In the genomic region with DNA sequence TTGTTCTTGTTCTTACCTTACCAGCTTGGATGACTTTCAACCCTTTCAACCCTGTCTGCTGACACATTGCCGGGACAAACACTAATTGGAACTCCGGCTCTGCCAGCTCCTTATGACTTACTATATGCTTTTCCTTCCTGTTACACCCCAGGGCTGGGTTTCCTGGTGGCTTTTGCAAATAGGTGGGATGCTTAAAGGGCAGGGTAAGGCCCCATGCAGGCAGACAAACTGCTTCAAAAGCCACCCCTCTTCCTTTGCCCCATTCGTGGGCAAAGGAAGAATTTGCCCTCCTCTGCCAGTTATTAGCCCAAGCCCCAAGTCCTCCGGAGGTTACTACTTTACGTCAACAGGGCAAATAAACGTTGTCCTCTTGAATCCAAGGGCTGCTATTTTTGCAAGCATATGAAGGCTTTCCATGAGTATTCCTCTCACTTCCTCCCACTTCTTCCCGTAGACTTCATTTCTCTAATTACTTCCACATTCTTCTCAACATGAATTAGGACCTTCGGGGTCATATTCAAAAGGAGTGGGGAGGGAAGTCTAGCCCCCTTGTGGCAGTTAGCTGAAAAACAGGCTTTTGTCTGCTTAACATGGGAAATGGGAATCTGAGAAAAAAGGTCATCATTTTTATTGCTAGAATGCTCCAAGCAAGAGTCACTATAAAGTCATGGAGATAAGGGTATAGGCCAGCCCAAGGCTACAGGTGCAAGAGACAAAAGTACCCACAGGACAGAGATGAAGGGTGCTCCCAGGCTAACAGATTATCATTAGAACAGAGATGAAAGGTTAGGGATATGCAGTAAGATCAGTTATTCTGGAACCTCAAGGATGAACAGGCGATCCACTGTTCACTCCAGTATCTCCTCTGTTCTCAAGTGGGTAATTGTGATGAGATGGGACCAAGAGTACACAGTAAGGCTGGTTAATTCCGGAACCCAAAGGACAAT, we compare ENCODE assay signal across 9 cellular contexts. TPM values are rescaled to one million over a fixed set of nuclear protein-coding genes. Genes with fewer than 3 reads are reported as not detected.
A peak's percentile ranks its signal among the peaks of the same experiment; 100 is the strongest.
DNase-seq lines count a peak whose midpoint lies in the region; ATAC-seq, FAIRE-seq and TF ChIP-seq lines count a peak whose summit lies in the region.
"Had no signal": no experiment of that assay in that cellular context is flagged by ENCODE, and none has a peak within 500 bp of the region (broad histone marks: within the 10 kb centered on the region; RNA-seq: fewer than 3 reads in every experiment).

No MANE protein-coding gene starts in this region.

- H3K9me3 ChIP-seq in pancreas = no peaks in the 10 kb centered on the region

- no peak for FAIRE-seq in pancreas (lab: Jason Lieb, UNC)
- FAIRE-seq: TTC549 had no signal

- peaks cover 5% of the 10 kb centered on the region for H3K9me3 Mint-ChIP-seq in activated T-cell treated with anti-CD3 and anti-CD28 coated beads, Interleukin-2, amount 50 U/mL, for 24 hours

- no peaks in the 10 kb centered on the region for H3K36me3 Mint-ChIP-seq in activated T-cell treated with anti-CD3 and anti-CD28 coated beads, Interleukin-2, amount 50 U/mL, for 24 hours (ENCODE audit: low read depth)

- peak; percentile 60 for DNase-seq in Daoy (ENCODE audit: low read depth)
- DNase-seq in HL-60 (ENCODE audit: low read depth in 1 of 2, low spot score in 1 of 2) = peak in 1 of 2 experiments; percentile 9
- DNase-seq in SHP77 (lab: John Stamatoyannopoulos, UW) = peak; percentile 6 to 34
- DNase-seq in fibroblast of peridontal ligament (ENCODE audit: extremely low read depth) = peak; percentile 81
- peak in 1 of 6 donors; percentile 26 for DNase-seq in pancreas
- DNase-seq in activated T-cell treated with anti-CD3 and anti-CD28 coated beads, Interleukin-2, amount 50 U/mL, for 24 hours = no peak
- no peak for DNase-seq in activated effector memory CD4-positive, alpha-beta T cell treated with anti-CD3 and anti-CD28 coated beads, Interleukin-2, amount 50 U/mL, for 16 hours

- H3K27ac Mint-ChIP-seq in activated T-cell treated with anti-CD3 and anti-CD28 coated beads, Interleukin-2, amount 50 U/mL, for 24 hours = no peak overlapping the region

- intact Hi-C loops in pancreas (cut with DNase I) = no loop called here

- TF ChIP-seq CTCF in HL-60 (IDR thresholded peaks at IDR 0.05; ENCODE audit: insufficient read depth, low read length) (peak; percentile 44), pancreas (IDR thresholded peaks at IDR 0.05) (peak; percentile 41 to 61 (median 46))

- H3K4me1 ChIP-seq in pancreas = no peaks in the 10 kb centered on the region

- no peak overlapping the region for H3K4me3 Mint-ChIP-seq in activated T-cell treated with anti-CD3 and anti-CD28 coated beads, Interleukin-2, amount 50 U/mL, for 24 hours

- H3K27me3 Mint-ChIP-seq in activated T-cell treated with anti-CD3 and anti-CD28 coated beads, Interleukin-2, amount 50 U/mL, for 24 hours = peaks cover 46% of the 10 kb centered on the region

- H3K4me3 ChIP-seq in HL-60 (replicated peaks; ENCODE audit: insufficient read depth, low read length) = no peak overlapping the region
- no peak overlapping the region for H3K4me3 ChIP-seq in pancreas

- peaks cover 7% of the 10 kb centered on the region for H3K27me3 ChIP-seq in HL-60 (ENCODE audit: insufficient read depth, poor library complexity, severe bottlenecking)
- no peaks in the 10 kb centered on the region for H3K27me3 ChIP-seq in pancreas

- H3K36me3 ChIP-seq in pancreas = no peaks in the 10 kb centered on the region

- ATAC-seq in pancreas (peak in 3 of 4 donors; percentile 77 to 81 (median 79)), HG03025 (IDR thresholded peaks at IDR 0.05; ENCODE audit: low FRiP score, unreplicated experiment) (no peak)

- H3K4me1 Mint-ChIP-seq in activated T-cell treated with anti-CD3 and anti-CD28 coated beads, Interleukin-2, amount 50 U/mL, for 24 hours (ENCODE audit: low read depth) = no peaks in the 10 kb centered on the region

- WGBS in pancreas, 2 donors = 46 to 51% methylated on average over 10 of the region's 10 CpGs

- H3K27ac ChIP-seq in HL-60 (replicated peaks) (no peak overlapping the region), pancreas (no peak overlapping the region)

RNA-seq across cellular contexts. Expression of gene FSTL1, which starts 56.3 kb away (rescaled TPM):
- 476 and 490 TPM in 2 replicates for total RNA-seq in Daoy (2014; rRNA removed; shearing (Covaris generic))
- 100 to 1,000 TPM in 1 of 6 donors, 10 to 100 TPM in 5; 11.1 to 131 (median 44.3) TPM for total RNA-seq in pancreas
- polyA plus RNA-seq in pancreas = 1 to 10 TPM; 7.3 to 7.9 TPM

Comparison
In these comparisons a context has a peak if more than half of its experiments do, and no peak if none do; other contexts are left out.
1. DNase-seq: peak in Daoy (single experiment), SHP77 (2 of 2) and fibroblast of peridontal ligament (single experiment); none in activated T-cell treated with anti-CD3 and anti-CD28 coated beads, Interleukin-2, amount 50 U/mL, for 24 hours (single experiment) and activated effector memory CD4-positive, alpha-beta T cell treated with anti-CD3 and anti-CD28 coated beads, Interleukin-2, amount 50 U/mL, for 16 hours (single experiment).